Comparison of ENCODE assay signal across 22 cellular contexts in genomic region chr10:117736655-117737054, GRCh38.
A peak's percentile ranks its signal among the peaks of the same experiment; 100 is the strongest.
DNase-seq lines count a peak whose midpoint lies in the region; ATAC-seq and TF ChIP-seq lines count a peak whose summit lies in the region.
"Had no signal": no experiment of that assay in that cellular context is flagged by ENCODE, and none has a peak within 500 bp of the region (broad histone marks: within the 10 kb centered on the region; RNA-seq: fewer than 3 reads in every experiment).

No MANE protein-coding gene starts in this region.

- H3K27me3 Mint-ChIP-seq in immature natural killer cell (ENCODE audit: low read depth in 3 of 3), result peaks cover 1 to 17% (median 7%) of the 10 kb centered on the region in 3 donors

- H3K9ac ChIP-seq in neuronal stem cell (ENCODE audit: low read depth, low read length, poor library complexity), result no peak overlapping the region

- no peak overlapping the region for H3K4me3 Mint-ChIP-seq in immature natural killer cell
- H3K4me3 Mint-ChIP-seq: stimulated activated effector memory CD8-positive, alpha-beta T cell treated with anti-CD3 and anti-CD28 coated beads, Interleukin-12 subunit alpha, Interleukin-12 subunit beta, amount 100 ng/mL, for 72 hours had no signal

- H4K8ac ChIP-seq in neuronal stem cell (ENCODE audit: low read depth, low read length), result no peak overlapping the region

- H2BK12ac ChIP-seq in neuronal stem cell (ENCODE audit: low read length), result no peak overlapping the region

- H2BK5ac ChIP-seq in neuronal stem cell (ENCODE audit: low read length), result no peak overlapping the region

- no peak overlapping the region for H2AFZ ChIP-seq in neuronal stem cell (ENCODE audit: low read length)

- H3K36me3 Mint-ChIP-seq in immature natural killer cell, result no peaks in the 10 kb centered on the region
- H3K36me3 Mint-ChIP-seq: stimulated activated effector memory CD8-positive, alpha-beta T cell treated with anti-CD3 and anti-CD28 coated beads, Interleukin-12 subunit alpha, Interleukin-12 subunit beta, amount 100 ng/mL, for 72 hours had no signal

- peak; percentile 22 for DNase-seq in ELR (ENCODE audit: low read depth)
- peak; percentile 10 for DNase-seq in NCI-H2196 treated with DMSO at 0.1 percent for 48 hours (lab: John Stamatoyannopoulos, UW; ENCODE audit: unreplicated experiment)
- peak; percentile 38 for DNase-seq in epithelial cell of proximal tubule (ENCODE audit: low read depth)
- DNase-seq in neuronal stem cell (ENCODE audit: low spot score), result no peak
- DNase-seq in RPMI8226, result no peak
- no peak for DNase-seq in cerebellar cortex (ENCODE audit: low spot score)
- no peak for DNase-seq in immature natural killer cell
- DNase-seq: activated CD4-positive, alpha-beta T cell treated with anti-CD3 and anti-CD28 coated beads, Interleukin-2, amount 50 U/mL, for 4 hours; activated T-cell treated with anti-CD3 and anti-CD28 coated beads for 4 hours; dorsolateral prefrontal cortex; erythroblast; Karpas-422; left ventricle myocardium inferior; NK-92 treated with Interleukin-12 subunit alpha and Interleukin-12 subunit beta, amount 100 ng/mL, for 24 hours; right cardiac atrium; T-helper 1 cell; WERI-Rb-1 had no signal

- no peaks in the 10 kb centered on the region for H3K4me1 Mint-ChIP-seq in immature natural killer cell
- H3K4me1 Mint-ChIP-seq: stimulated activated effector memory CD8-positive, alpha-beta T cell treated with anti-CD3 and anti-CD28 coated beads, Interleukin-12 subunit alpha, Interleukin-12 subunit beta, amount 100 ng/mL, for 72 hours had no signal

- no peaks in the 10 kb centered on the region for H3K9me3 ChIP-seq in neuronal stem cell (replicated peaks in 1 of 2; ENCODE audit: control insufficient read depth in 2 of 2, insufficient read depth in 1 of 2, low read depth in 1 of 2, low read length in 2 of 2)
- H3K9me3 ChIP-seq: gastroesophageal sphincter, left ventricle myocardium inferior, thoracic aorta had no signal

- no peaks in the 10 kb centered on the region for H3K79me1 ChIP-seq in neuronal stem cell (ENCODE audit: low read depth, low read length)

- H3K4ac ChIP-seq in neuronal stem cell (ENCODE audit: low read length), result no peak overlapping the region

- H2AK5ac ChIP-seq in neuronal stem cell (ENCODE audit: low read depth, low read length), result no peak overlapping the region

- no CpG with 5 or more reads among the region's 7 CpGs for WGBS in neuronal stem cell (ENCODE audit: extremely low coverage in 2 of 2, insufficient read length in 2 of 2, insufficient replicate concordance in 1 of 2), 2 donors

- H3K27ac Mint-ChIP-seq in immature natural killer cell, result no peak overlapping the region
- H3K27ac Mint-ChIP-seq: stimulated activated effector memory CD8-positive, alpha-beta T cell treated with anti-CD3 and anti-CD28 coated beads, Interleukin-12 subunit alpha, Interleukin-12 subunit beta, amount 100 ng/mL, for 72 hours had no signal

- H3K9me3 Mint-ChIP-seq in immature natural killer cell, result peaks cover 0 to 2% (median 0%) of the 10 kb centered on the region in 6 donors
- H3K9me3 Mint-ChIP-seq: stimulated activated effector memory CD8-positive, alpha-beta T cell treated with anti-CD3 and anti-CD28 coated beads, Interleukin-12 subunit alpha, Interleukin-12 subunit beta, amount 100 ng/mL, for 72 hours had no signal

- no peak for ATAC-seq in HG03045 (IDR thresholded peaks at IDR 0.05; ENCODE audit: unreplicated experiment)
- ATAC-seq: gastroesophageal sphincter had no signal

- H3K18ac ChIP-seq in neuronal stem cell (ENCODE audit: low read length), result no peak overlapping the region

- H3K4me1 ChIP-seq in neuronal stem cell (ENCODE audit: control insufficient read depth in 2 of 2, insufficient read depth in 1 of 2, low read depth in 1 of 2, low read length in 2 of 2), result peaks cover 0 to 17% of the 10 kb centered on the region in 2 donors
- H3K4me1 ChIP-seq: left ventricle myocardium inferior had no signal

- no peak overlapping the region for H4K91ac ChIP-seq in neuronal stem cell (ENCODE audit: low read depth, low read length, poor library complexity)

- H3K4me2 ChIP-seq in neuronal stem cell (ENCODE audit: insufficient read depth, low read length, poor library complexity, severe bottlenecking), result no peak overlapping the region

- peak; percentile 11 for TF ChIP-seq CTCF in epithelial cell of proximal tubule (conservative IDR thresholded peaks at IDR 0.05; ENCODE audit: low read depth, low read length)

- peak overlapping the region; percentile 5 for H2BK15ac ChIP-seq in neuronal stem cell (ENCODE audit: low read length)

- H3K14ac ChIP-seq in neuronal stem cell (ENCODE audit: low read length), result no peak overlapping the region

- H3K36me3 ChIP-seq in neuronal stem cell (replicated peaks in 1 of 2; ENCODE audit: control insufficient read depth in 2 of 2, insufficient read depth in 2 of 2, low read length in 2 of 2), result no peaks in the 10 kb centered on the region
- H3K36me3 ChIP-seq: cardiac muscle cell, gastroesophageal sphincter, left ventricle myocardium inferior, thoracic aorta, WERI-Rb-1 had no signal

- H3K4me3 ChIP-seq in epithelial cell of proximal tubule (ENCODE audit: low read depth, low read length), result no peak overlapping the region
- H3K4me3 ChIP-seq in neuronal stem cell (ENCODE audit: low read length in 2 of 2), result no peak overlapping the region
- H3K4me3 ChIP-seq: cardiac muscle cell, dorsolateral prefrontal cortex, gastroesophageal sphincter, left ventricle myocardium inferior, thoracic aorta had no signal

- no peak overlapping the region for H3K23ac ChIP-seq in neuronal stem cell (ENCODE audit: low read depth, low read length, poor library complexity)

- H2BK120ac ChIP-seq in neuronal stem cell (ENCODE audit: low read depth, low read length), result no peak overlapping the region

- peaks cover 0 to 53% (median 14%) of the 10 kb centered on the region in 3 experiments for H3K27me3 ChIP-seq in neuronal stem cell (ENCODE audit: control insufficient read depth in 3 of 3, insufficient read depth in 3 of 3, low read depth in 1 of 3, low read length in 3 of 3)

- no peak overlapping the region for H3K27ac ChIP-seq in neuronal stem cell (replicated peaks; ENCODE audit: low read length)
- H3K27ac ChIP-seq: cardiac muscle cell, dorsolateral prefrontal cortex, gastroesophageal sphincter, left ventricle myocardium inferior, thoracic aorta, WERI-Rb-1 had no signal

Comparison
In these comparisons a context has a peak if more than half of its experiments do, and no peak if none do; other contexts are left out.
1. DNase-seq: peak in ELR (single experiment), NCI-H2196 treated with DMSO at 0.1 percent for 48 hours (single experiment) and epithelial cell of proximal tubule (single experiment); none in neuronal stem cell (single experiment), RPMI8226 (single experiment), cerebellar cortex (single experiment) and immature natural killer cell (0 of 3).